In the genomic region with DNA sequence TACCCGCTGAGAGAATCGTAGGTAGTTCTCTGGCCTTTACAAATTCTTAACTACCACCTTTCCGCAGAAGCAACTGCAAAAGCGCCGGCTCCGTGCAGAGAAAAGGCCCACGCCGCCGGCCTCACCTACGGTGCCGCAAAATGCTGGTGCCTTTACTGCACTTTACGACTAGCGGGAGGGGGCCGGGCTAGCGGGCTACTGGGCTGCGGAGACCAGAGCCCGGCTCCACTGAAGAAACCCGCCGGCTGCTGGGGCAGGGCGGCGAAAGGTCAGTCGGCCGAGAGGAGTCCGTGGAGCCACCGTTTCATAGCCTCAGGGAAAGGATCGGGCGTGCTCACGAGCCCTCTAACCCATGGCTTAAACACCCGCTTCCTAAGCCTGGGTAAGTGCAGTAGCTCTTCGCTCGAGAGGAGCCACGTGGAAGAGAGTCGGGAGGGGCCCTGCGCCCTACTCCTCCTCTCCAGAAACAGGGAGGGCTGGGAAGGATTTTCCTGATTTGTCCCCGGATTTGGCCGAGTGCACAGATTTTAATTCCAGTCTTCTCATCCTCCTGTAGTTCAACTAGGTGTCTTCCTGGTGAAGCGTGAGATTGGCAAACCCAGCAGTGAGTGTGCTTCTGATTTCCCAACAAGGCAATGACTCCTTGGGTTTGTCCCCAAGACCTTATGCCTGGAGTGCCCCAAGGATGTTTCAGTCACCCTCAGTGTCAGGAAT, we compare ENCODE assay signal across 1 cellular context.
TF ChIP-seq lines count a peak whose summit lies in the region.

A gene with protein sequence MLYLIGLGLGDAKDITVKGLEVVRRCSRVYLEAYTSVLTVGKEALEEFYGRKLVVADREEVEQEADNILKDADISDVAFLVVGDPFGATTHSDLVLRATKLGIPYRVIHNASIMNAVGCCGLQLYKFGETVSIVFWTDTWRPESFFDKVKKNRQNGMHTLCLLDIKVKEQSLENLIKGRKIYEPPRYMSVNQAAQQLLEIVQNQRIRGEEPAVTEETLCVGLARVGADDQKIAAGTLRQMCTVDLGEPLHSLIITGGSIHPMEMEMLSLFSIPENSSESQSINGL (minus strand): TSS at position 105 of the 714 bp plus-strand sequence. CDS start 341 bp downstream, outside the sequence.

TF ChIP-seq in HepG2, 621 proteins besides CTCF, POLR2A, EP300 and RAD21 (continued from another document and continues in another):
- TF ChIP-seq, protein P1, sequence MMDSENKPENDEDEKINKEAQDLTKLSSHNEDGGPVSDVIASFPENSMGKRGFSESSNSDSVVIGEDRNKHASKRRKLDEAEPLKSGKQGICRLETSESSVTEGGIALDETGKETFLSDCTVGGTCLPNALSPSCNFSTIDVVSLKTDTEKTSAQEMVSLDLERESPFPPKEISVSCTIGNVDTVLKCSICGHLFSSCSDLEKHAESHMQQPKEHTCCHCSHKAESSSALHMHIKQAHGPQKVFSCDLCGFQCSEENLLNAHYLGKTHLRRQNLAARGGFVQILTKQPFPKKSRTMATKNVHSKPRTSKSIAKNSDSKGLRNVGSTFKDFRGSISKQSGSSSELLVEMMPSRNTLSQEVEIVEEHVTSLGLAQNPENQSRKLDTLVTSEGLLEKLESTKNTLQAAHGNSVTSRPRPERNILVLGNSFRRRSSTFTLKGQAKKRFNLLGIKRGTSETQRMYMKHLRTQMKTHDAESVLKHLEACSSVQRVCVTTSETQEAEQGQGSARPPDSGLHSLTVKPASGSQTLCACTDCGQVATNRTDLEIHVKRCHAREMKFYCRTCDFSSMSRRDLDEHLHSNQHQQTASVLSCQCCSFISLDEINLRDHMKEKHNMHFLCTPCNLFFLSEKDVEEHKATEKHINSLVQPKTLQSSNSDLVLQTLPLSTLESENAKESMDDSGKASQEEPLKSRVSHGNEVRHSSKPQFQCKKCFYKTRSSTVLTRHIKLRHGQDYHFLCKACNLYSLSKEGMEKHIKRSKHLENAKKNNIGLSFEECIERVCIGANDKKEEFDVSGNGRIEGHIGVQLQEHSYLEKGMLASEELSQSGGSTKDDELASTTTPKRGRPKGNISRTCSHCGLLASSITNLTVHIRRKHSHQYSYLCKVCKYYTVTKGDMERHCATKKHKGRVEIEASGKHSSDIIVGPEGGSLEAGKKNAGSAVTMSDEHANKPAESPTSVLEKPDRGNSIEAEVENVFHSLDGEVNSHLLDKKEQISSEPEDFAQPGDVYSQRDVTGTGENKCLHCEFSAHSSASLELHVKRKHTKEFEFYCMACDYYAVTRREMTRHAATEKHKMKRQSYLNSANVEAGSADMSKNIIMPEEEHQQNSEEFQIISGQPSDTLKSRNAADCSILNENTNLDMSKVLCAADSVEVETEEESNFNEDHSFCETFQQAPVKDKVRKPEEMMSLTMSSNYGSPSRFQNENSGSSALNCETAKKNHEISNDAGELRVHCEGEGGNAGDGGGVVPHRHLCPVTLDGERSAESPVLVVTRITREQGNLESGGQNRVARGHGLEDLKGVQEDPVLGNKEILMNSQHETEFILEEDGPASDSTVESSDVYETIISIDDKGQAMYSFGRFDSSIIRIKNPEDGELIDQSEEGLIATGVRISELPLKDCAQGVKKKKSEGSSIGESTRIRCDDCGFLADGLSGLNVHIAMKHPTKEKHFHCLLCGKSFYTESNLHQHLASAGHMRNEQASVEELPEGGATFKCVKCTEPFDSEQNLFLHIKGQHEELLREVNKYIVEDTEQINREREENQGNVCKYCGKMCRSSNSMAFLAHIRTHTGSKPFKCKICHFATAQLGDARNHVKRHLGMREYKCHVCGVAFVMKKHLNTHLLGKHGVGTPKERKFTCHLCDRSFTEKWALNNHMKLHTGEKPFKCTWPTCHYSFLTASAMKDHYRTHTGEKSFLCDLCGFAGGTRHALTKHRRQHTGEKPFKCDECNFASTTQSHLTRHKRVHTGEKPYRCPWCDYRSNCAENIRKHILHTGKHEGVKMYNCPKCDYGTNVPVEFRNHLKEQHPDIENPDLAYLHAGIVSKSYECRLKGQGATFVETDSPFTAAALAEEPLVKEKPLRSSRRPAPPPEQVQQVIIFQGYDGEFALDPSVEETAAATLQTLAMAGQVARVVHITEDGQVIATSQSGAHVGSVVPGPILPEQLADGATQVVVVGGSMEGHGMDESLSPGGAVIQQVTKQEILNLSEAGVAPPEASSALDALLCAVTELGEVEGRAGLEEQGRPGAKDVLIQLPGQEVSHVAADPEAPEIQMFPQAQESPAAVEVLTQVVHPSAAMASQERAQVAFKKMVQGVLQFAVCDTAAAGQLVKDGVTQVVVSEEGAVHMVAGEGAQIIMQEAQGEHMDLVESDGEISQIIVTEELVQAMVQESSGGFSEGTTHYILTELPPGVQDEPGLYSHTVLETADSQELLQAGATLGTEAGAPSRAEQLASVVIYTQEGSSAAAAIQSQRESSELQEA (CRISPR knock-in tag; IDR thresholded peaks at IDR 0.05; ENCODE audit: not compliant biosample characterization), result no peak
- TF ChIP-seq TMF1 (CRISPR knock-in tag; IDR thresholded peaks at IDR 0.05; ENCODE audit: low read depth), result no peak
- TF ChIP-seq, protein P2, sequence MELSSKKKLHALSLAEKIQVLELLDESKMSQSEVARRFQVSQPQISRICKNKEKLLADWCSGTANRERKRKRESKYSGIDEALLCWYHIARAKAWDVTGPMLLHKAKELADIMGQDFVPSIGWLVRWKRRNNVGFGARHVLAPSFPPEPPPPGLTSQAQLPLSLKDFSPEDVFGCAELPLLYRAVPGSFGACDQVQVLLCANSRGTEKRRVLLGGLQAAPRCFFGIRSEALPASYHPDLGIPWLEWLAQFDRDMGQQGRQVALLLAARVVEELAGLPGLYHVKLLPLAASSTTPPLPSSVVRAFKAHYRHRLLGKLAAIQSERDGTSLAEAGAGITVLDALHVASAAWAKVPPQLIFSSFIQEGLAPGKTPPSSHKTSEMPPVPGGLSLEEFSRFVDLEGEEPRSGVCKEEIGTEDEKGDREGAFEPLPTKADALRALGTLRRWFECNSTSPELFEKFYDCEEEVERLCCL (CRISPR knock-in tag; IDR thresholded peaks at IDR 0.05; ENCODE audit: borderline replicate concordance), result peak; percentile 44; the same call in 1 of the 2 replicates
- TF ChIP-seq, protein P3, sequence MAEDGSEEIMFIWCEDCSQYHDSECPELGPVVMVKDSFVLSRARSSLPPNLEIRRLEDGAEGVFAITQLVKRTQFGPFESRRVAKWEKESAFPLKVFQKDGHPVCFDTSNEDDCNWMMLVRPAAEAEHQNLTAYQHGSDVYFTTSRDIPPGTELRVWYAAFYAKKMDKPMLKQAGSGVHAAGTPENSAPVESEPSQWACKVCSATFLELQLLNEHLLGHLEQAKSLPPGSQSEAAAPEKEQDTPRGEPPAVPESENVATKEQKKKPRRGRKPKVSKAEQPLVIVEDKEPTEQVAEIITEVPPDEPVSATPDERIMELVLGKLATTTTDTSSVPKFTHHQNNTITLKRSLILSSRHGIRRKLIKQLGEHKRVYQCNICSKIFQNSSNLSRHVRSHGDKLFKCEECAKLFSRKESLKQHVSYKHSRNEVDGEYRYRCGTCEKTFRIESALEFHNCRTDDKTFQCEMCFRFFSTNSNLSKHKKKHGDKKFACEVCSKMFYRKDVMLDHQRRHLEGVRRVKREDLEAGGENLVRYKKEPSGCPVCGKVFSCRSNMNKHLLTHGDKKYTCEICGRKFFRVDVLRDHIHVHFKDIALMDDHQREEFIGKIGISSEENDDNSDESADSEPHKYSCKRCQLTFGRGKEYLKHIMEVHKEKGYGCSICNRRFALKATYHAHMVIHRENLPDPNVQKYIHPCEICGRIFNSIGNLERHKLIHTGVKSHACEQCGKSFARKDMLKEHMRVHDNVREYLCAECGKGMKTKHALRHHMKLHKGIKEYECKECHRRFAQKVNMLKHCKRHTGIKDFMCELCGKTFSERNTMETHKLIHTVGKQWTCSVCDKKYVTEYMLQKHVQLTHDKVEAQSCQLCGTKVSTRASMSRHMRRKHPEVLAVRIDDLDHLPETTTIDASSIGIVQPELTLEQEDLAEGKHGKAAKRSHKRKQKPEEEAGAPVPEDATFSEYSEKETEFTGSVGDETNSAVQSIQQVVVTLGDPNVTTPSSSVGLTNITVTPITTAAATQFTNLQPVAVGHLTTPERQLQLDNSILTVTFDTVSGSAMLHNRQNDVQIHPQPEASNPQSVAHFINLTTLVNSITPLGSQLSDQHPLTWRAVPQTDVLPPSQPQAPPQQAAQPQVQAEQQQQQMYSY (CRISPR knock-in tag; IDR thresholded peaks at IDR 0.05), result no peak
- TF ChIP-seq FOXO1 (CRISPR knock-in tag; IDR thresholded peaks at IDR 0.05), result peak; percentile 59; the same call in 1 of the 2 replicates
- TF ChIP-seq ATF1 (CRISPR knock-in tag; IDR thresholded peaks at IDR 0.05), result no peak
- TF ChIP-seq ZNF354B (CRISPR knock-in tag; IDR thresholded peaks at IDR 0.05), result no peak
- no peak for TF ChIP-seq SRSF9 (IDR thresholded peaks at IDR 0.05; ENCODE audit: borderline replicate concordance, insufficient read depth, low read depth, low read length, poor library complexity, severe bottlenecking)
- no peak for TF ChIP-seq NFATC3 (CRISPR knock-in tag; IDR thresholded peaks at IDR 0.05)
- peak; percentile 69 for TF ChIP-seq SALL1 (CRISPR knock-in tag; IDR thresholded peaks at IDR 0.05)
- no peak for TF ChIP-seq EZH2 (conservative IDR thresholded peaks at IDR 0.05; ENCODE audit: low read depth, low read length)
- TF ChIP-seq KLF16 (CRISPR knock-in tag; IDR thresholded peaks at IDR 0.05), result peak in 1 of 2 experiments; percentile 52; a peak in 1 of 4 replicates
- TF ChIP-seq CBFB (CRISPR knock-in tag; IDR thresholded peaks at IDR 0.05), result 0 out of 2 replicates have a peak, but pooled peaks have one; percentile 55
- TF ChIP-seq CBX1 (IDR thresholded peaks at IDR 0.05; ENCODE audit: low read depth), result no peak
- no peak for TF ChIP-seq HNF4A (CRISPR knock-in tag; IDR thresholded peaks at IDR 0.05)
- TF ChIP-seq YY1 (IDR thresholded peaks at IDR 0.05; ENCODE audit: insufficient read depth, insufficient replicate concordance, low read depth, low read length), result peak; percentile 63
- TF ChIP-seq ATRX (CRISPR knock-in tag; IDR thresholded peaks at IDR 0.05; ENCODE audit: borderline replicate concordance), result no peak
- peak; percentile 77; the same call in 1 of the 2 replicates for TF ChIP-seq ZSCAN20 (CRISPR knock-in tag; IDR thresholded peaks at IDR 0.05; ENCODE audit: borderline replicate concordance)
- peak; percentile 96 for TF ChIP-seq YEATS4 (CRISPR knock-in tag; IDR thresholded peaks at IDR 0.05; ENCODE audit: borderline replicate concordance)
- no peak; the same call in 1 of the 2 replicates for TF ChIP-seq CEBPB (IDR thresholded peaks at IDR 0.05; ENCODE audit: borderline replicate concordance, low read depth, low read length)
- TF ChIP-seq ZBTB42 (CRISPR knock-in tag; IDR thresholded peaks at IDR 0.05), result no peak
- 0 out of 2 replicates have a peak, but pooled peaks have one; percentile 29 for TF ChIP-seq ZNF629 (CRISPR knock-in tag; conservative IDR thresholded peaks at IDR 0.05)
- TF ChIP-seq, protein P4, sequence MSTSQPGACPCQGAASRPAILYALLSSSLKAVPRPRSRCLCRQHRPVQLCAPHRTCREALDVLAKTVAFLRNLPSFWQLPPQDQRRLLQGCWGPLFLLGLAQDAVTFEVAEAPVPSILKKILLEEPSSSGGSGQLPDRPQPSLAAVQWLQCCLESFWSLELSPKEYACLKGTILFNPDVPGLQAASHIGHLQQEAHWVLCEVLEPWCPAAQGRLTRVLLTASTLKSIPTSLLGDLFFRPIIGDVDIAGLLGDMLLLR (CRISPR knock-in tag; IDR thresholded peaks at IDR 0.05), result peak; percentile 80; the same call in 1 of the 2 replicates
- TF ChIP-seq SMARCE1 (IDR thresholded peaks at IDR 0.05; ENCODE audit: borderline replicate concordance), result no peak
- TF ChIP-seq, protein P5, sequence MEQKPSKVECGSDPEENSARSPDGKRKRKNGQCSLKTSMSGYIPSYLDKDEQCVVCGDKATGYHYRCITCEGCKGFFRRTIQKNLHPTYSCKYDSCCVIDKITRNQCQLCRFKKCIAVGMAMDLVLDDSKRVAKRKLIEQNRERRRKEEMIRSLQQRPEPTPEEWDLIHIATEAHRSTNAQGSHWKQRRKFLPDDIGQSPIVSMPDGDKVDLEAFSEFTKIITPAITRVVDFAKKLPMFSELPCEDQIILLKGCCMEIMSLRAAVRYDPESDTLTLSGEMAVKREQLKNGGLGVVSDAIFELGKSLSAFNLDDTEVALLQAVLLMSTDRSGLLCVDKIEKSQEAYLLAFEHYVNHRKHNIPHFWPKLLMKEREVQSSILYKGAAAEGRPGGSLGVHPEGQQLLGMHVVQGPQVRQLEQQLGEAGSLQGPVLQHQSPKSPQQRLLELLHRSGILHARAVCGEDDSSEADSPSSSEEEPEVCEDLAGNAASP (CRISPR knock-in tag; IDR thresholded peaks at IDR 0.05; ENCODE audit: borderline replicate concordance), result peak; percentile 56
- peak; percentile 59; the same call in 1 of the 2 replicates for TF ChIP-seq GZF1 (CRISPR knock-in tag; IDR thresholded peaks at IDR 0.05)
- no peak for TF ChIP-seq ZC3H13 (CRISPR knock-in tag; IDR thresholded peaks at IDR 0.05)
- TF ChIP-seq NR2C2 (CRISPR knock-in tag; IDR thresholded peaks at IDR 0.05; ENCODE audit: borderline replicate concordance), result peak; percentile 46; the same call in 1 of the 2 replicates
- TF ChIP-seq, protein P6, sequence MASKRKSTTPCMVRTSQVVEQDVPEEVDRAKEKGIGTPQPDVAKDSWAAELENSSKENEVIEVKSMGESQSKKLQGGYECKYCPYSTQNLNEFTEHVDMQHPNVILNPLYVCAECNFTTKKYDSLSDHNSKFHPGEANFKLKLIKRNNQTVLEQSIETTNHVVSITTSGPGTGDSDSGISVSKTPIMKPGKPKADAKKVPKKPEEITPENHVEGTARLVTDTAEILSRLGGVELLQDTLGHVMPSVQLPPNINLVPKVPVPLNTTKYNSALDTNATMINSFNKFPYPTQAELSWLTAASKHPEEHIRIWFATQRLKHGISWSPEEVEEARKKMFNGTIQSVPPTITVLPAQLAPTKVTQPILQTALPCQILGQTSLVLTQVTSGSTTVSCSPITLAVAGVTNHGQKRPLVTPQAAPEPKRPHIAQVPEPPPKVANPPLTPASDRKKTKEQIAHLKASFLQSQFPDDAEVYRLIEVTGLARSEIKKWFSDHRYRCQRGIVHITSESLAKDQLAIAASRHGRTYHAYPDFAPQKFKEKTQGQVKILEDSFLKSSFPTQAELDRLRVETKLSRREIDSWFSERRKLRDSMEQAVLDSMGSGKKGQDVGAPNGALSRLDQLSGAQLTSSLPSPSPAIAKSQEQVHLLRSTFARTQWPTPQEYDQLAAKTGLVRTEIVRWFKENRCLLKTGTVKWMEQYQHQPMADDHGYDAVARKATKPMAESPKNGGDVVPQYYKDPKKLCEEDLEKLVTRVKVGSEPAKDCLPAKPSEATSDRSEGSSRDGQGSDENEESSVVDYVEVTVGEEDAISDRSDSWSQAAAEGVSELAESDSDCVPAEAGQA (IDR thresholded peaks at IDR 0.05; ENCODE audit: low read depth), result no peak
- TF ChIP-seq, protein P6 (CRISPR knock-in tag; IDR thresholded peaks at IDR 0.05; ENCODE audit: borderline replicate concordance), result no peak
- peak; percentile 91 for TF ChIP-seq POLR2AphosphoS5 (IDR thresholded peaks at IDR 0.05; ENCODE audit: low read depth, low read length)
